Comparison of ENCODE assay signal across 1 cellular context in genomic region chr9:136039488-136039887, GRCh38.
TF ChIP-seq lines count a peak whose summit lies in the region.

No MANE protein-coding gene starts in this region.

TF ChIP-seq in K562, 482 proteins besides CTCF, POLR2A, EP300 and RAD21 (continued from another document):
- TF ChIP-seq CBX3 (IDR thresholded peaks at IDR 0.05; ENCODE audit: borderline replicate concordance in 1 of 2, low read length in 2 of 2) (peak in 1 of 2 experiments; percentile 74; a peak in 1 of 3 replicates), TRIM24 (IDR thresholded peaks at IDR 0.05) (peak; percentile 66 to 77; a peak in 3 of 4 replicates), CEBPG (CRISPR knock-in tag; IDR thresholded peaks at IDR 0.05) (peak; percentile 69; the same call in 1 of the 2 replicates), CEBPG (tag; conservative IDR thresholded peaks at IDR 0.05 in 1 of 2, IDR thresholded peaks at IDR 0.05 in 1 of 2) (no peak), HMG20A (CRISPR knock-in tag; conservative IDR thresholded peaks at IDR 0.05) (no peak), RBM22 (IDR thresholded peaks at IDR 0.05; ENCODE audit: low read depth, low read length, poor library complexity, severe bottlenecking) (no peak), ZNF717 (CRISPR knock-in tag; IDR thresholded peaks at IDR 0.05) (no peak), HMGN3 (IDR thresholded peaks at IDR 0.05; ENCODE audit: borderline replicate concordance, extremely low read depth, insufficient read length, low read depth, low read length) (no peak), TBL1XR1 (IDR thresholded peaks at IDR 0.05; ENCODE audit: low read length in 2 of 2) (no peak), PBX2 (CRISPR knock-in tag; IDR thresholded peaks at IDR 0.05; ENCODE audit: low read depth) (no peak), PBX2 (tag; conservative IDR thresholded peaks at IDR 0.05; ENCODE audit: low read depth) (no peak), MYNN (IDR thresholded peaks at IDR 0.05) (no peak), MYNN (CRISPR knock-in tag; IDR thresholded peaks at IDR 0.05) (no peak), CEBPB (tag; IDR thresholded peaks at IDR 0.05) (peak; percentile 30; the same call in 1 of the 2 replicates), ZNF699 (CRISPR knock-in tag; IDR thresholded peaks at IDR 0.05; ENCODE audit: insufficient replicate concordance) (no peak), ELF4 (CRISPR knock-in tag; IDR thresholded peaks at IDR 0.05) (no peak), NRF1 (conservative IDR thresholded peaks at IDR 0.05 in 1 of 2, IDR thresholded peaks at IDR 0.05 in 1 of 2) (no peak), REST (CRISPR knock-in tag; IDR thresholded peaks at IDR 0.05; ENCODE audit: low read depth) (no peak), TRIM28 (IDR thresholded peaks at IDR 0.05) (0 out of 2 replicates have a peak, but pooled peaks have one; percentile 30), POU5F1 (IDR thresholded peaks at IDR 0.05; ENCODE audit: borderline replicate concordance, low read depth, low read length, partially characterized antibody) (no peak), ZNF280A (IDR thresholded peaks at IDR 0.05; ENCODE audit: low read depth, partially characterized antibody) (peak; percentile 51), TCF15 (CRISPR knock-in tag; IDR thresholded peaks at IDR 0.05) (no peak), MXD1 (CRISPR knock-in tag; IDR thresholded peaks at IDR 0.05; ENCODE audit: borderline replicate concordance, poor library complexity, severe bottlenecking) (no peak), GTF2F1 (IDR thresholded peaks at IDR 0.05; ENCODE audit: low read depth, low read length) (no peak), ZNF239 (CRISPR knock-in tag; IDR thresholded peaks at IDR 0.05) (no peak), MAFK (IDR thresholded peaks at IDR 0.05; ENCODE audit: low read length) (no peak), ZNF324 (CRISPR knock-in tag; IDR thresholded peaks at IDR 0.05) (peak; percentile 98)
- TF ChIP-seq, protein P1, sequence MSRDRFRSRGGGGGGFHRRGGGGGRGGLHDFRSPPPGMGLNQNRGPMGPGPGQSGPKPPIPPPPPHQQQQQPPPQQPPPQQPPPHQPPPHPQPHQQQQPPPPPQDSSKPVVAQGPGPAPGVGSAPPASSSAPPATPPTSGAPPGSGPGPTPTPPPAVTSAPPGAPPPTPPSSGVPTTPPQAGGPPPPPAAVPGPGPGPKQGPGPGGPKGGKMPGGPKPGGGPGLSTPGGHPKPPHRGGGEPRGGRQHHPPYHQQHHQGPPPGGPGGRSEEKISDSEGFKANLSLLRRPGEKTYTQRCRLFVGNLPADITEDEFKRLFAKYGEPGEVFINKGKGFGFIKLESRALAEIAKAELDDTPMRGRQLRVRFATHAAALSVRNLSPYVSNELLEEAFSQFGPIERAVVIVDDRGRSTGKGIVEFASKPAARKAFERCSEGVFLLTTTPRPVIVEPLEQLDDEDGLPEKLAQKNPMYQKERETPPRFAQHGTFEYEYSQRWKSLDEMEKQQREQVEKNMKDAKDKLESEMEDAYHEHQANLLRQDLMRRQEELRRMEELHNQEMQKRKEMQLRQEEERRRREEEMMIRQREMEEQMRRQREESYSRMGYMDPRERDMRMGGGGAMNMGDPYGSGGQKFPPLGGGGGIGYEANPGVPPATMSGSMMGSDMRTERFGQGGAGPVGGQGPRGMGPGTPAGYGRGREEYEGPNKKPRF (IDR thresholded peaks at IDR 0.05; ENCODE audit: low read depth, low read length), result no peak
